39 cellular contexts compared by ENCODE assay signal in the genomic region with DNA sequence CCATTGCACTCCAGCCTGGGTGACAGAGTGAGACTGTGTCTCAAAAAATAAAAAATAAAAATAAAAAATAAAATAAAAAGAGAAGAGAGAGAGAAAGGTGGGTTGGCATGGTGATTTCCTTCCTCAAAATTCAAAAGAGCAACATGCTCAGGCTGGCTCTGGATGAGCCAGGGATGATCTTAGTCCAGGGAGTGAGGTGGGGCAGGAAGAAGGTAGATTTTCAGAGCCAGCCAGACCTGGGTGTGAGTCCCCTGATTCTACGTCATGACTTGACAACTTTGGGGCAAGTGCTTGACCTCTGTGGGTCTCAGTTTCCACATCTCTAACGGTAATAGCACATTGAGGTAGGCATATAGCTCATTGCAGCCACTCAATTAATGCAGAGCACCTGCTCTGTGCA.
"Had no signal": no experiment of that assay in that cellular context is flagged by ENCODE, and none has a peak within 500 bp of the region (broad histone marks: within the 10 kb centered on the region; RNA-seq: fewer than 3 reads in every experiment).

No MANE protein-coding gene starts in this region.

- H3K36me3 Mint-ChIP-seq: activated CD4-positive, alpha-beta memory T cell treated with anti-CD3 and anti-CD28 coated beads for 36 hours; activated naive CD4-positive, alpha-beta T cell treated with anti-CD3 and anti-CD28 coated beads, Interleukin-2, amount 50 U/mL, for 72 hours; activated naive CD8-positive, alpha-beta T cell treated with anti-CD3 and anti-CD28 coated beads for 36 hours had no signal

- H3K27ac ChIP-seq: adrenal gland, body of pancreas, brain microvascular endothelial cell, breast epithelium, cardiac muscle cell, VCaP had no signal

- FAIRE-seq: astrocyte, TTC549 had no signal

- H3K4me3 Mint-ChIP-seq: activated B cell treated with CpG ODN at 0.5 μM for 24 hours; activated CD4-positive, alpha-beta memory T cell treated with anti-CD3 and anti-CD28 coated beads for 36 hours; activated CD4-positive, alpha-beta T cell treated with anti-CD3 and anti-CD28 coated beads, Interleukin-2, amount 10 ng/mL, durations not matched to agents 24 days and 14 days; activated CD8-positive, alpha-beta T cell treated with anti-CD3 and anti-CD28 coated beads for 36 hours; activated naive CD4-positive, alpha-beta T cell treated with anti-CD3 and anti-CD28 coated beads for 36 hours; activated naive CD8-positive, alpha-beta T cell treated with anti-CD3 and anti-CD28 coated beads for 36 hours; activated T-cell treated with anti-CD3 and anti-CD28 coated beads, Interleukin-2, amount 50 U/mL, for 4 hours; activated T-cell treated with anti-CD3 and anti-CD28 coated beads, Interleukin-2, amount 50 U/mL, for 72 hours; activated T-helper 1 cell treated with anti-CD3 and anti-CD28 coated beads, Interleukin-12 subunit alpha, Interleukin-12 subunit beta, Interleukin-2, Interleukin-4 antibody, amounts not matched to agents 30 ng/mL and 10 ng/mL and 1 ng/mL, durations not matched to agents 14 hours and 24 hours and 36 hours; activated T-helper 17 cell treated with anti-CD3 and anti-CD28 coated beads, Interleukin-2, amount 50 U/mL, for 72 hours; T-helper 1 cell treated with Interleukin-12 subunit alpha and Interleukin-12 subunit beta and Interleukin-4 antibody, amounts not matched to agents 30 μg/mL and 1 μg/mL, for 36 hours; T-helper 2 cell treated with Interferon-gamma antibody and Interleukin-4, amounts not matched to agents 5 μg/mL and 100 μg/mL, for 36 hours had no signal

- H3K27me3 Mint-ChIP-seq: activated CD4-positive, alpha-beta memory T cell treated with anti-CD3 and anti-CD28 coated beads for 36 hours; activated CD4-positive, alpha-beta T cell treated with anti-CD3 and anti-CD28 coated beads, Interleukin-2, amount 10 ng/mL, durations not matched to agents 24 days and 14 days had no signal

- H3K36me3 ChIP-seq: adrenal gland, brain microvascular endothelial cell, breast epithelium, cardiac muscle cell had no signal

- H3K4me1 Mint-ChIP-seq: activated B cell treated with CpG ODN at 0.5 μM for 24 hours; activated CD4-positive, alpha-beta T cell treated with anti-CD3 and anti-CD28 coated beads, Interleukin-2, amount 10 ng/mL, durations not matched to agents 24 days and 14 days; activated naive CD8-positive, alpha-beta T cell treated with anti-CD3 and anti-CD28 coated beads for 36 hours; activated T-helper 17 cell treated with anti-CD3 and anti-CD28 coated beads, Interleukin-2, amount 50 U/mL, for 72 hours had no signal

- H3K4me3 ChIP-seq: adrenal gland, body of pancreas, breast epithelium, cardiac muscle cell had no signal

- H3K9me3 Mint-ChIP-seq: activated B cell treated with CpG ODN at 0.5 μM for 24 hours; activated CD4-positive, alpha-beta memory T cell treated with anti-CD3 and anti-CD28 coated beads for 36 hours; activated CD4-positive, alpha-beta T cell treated with anti-CD3 and anti-CD28 coated beads, Interleukin-2, amount 10 ng/mL, durations not matched to agents 24 days and 14 days; activated CD8-positive, alpha-beta T cell treated with anti-CD3 and anti-CD28 coated beads for 36 hours; activated naive CD4-positive, alpha-beta T cell treated with anti-CD3 and anti-CD28 coated beads for 36 hours; activated naive CD8-positive, alpha-beta T cell treated with anti-CD3 and anti-CD28 coated beads for 36 hours; activated T-cell treated with anti-CD3 and anti-CD28 coated beads, Interleukin-2, amount 50 U/mL, for 4 hours; activated T-helper 1 cell treated with anti-CD3 and anti-CD28 coated beads, Interleukin-12 subunit alpha, Interleukin-12 subunit beta, Interleukin-2, Interleukin-4 antibody, amounts not matched to agents 30 ng/mL and 10 ng/mL and 1 ng/mL, durations not matched to agents 14 hours and 24 hours and 36 hours; T-helper 2 cell treated with Interferon-gamma antibody and Interleukin-4, amounts not matched to agents 5 μg/mL and 100 μg/mL, for 36 hours had no signal

- H3K9me3 ChIP-seq: adrenal gland, body of pancreas, breast epithelium had no signal

- ATAC-seq: activated CD8-positive, alpha-beta T cell treated with anti-CD3 and anti-CD28 coated beads for 36 hours; activated naive CD4-positive, alpha-beta T cell treated with anti-CD3 and anti-CD28 coated beads, Interleukin-2, amount 50 U/mL, for 72 hours; activated T-cell treated with anti-CD3 and anti-CD28 coated beads, Interleukin-2, amount 50 U/mL, for 4 hours; activated T-cell treated with anti-CD3 and anti-CD28 coated beads, Interleukin-2, amount 50 U/mL, for 72 hours; activated T-helper 17 cell treated with anti-CD3 and anti-CD28 coated beads, Interleukin-2, amount 50 U/mL, for 72 hours; body of pancreas had no signal

- DNase-seq: activated B cell treated with CpG ODN at 0.5 μM for 24 hours; activated CD4-positive, alpha-beta memory T cell treated with anti-CD3 and anti-CD28 coated beads for 36 hours; activated CD4-positive, alpha-beta T cell treated with anti-CD3 and anti-CD28 coated beads for 4 hours; activated CD4-positive, alpha-beta T cell treated with anti-CD3 and anti-CD28 coated beads, Interleukin-2, amount 10 ng/mL, durations not matched to agents 24 days and 14 days; activated CD4-positive, alpha-beta T cell treated with anti-CD3 and anti-CD28 coated beads, Interleukin-2, amount 50 U/mL, for 1 hour; activated CD4-positive, alpha-beta T cell treated with anti-CD3 and anti-CD28 coated beads, Interleukin-2, amount 50 U/mL, for 4 hours; activated CD4-positive, CD25-positive, alpha-beta regulatory T cell treated with anti-CD3 and anti-CD28 coated beads, Interleukin-2, amount 50 U/mL, for 72 hours; activated CD8-positive, alpha-beta memory T cell treated with anti-CD3 and anti-CD28 coated beads, Interleukin-2, amount 50 U/mL, for 4 hours; activated CD8-positive, alpha-beta T cell treated with anti-CD3 and anti-CD28 coated beads for 36 hours; activated effector memory CD4-positive, alpha-beta T cell treated with anti-CD3 and anti-CD28 coated beads, Interleukin-2, amount 50 U/mL, for 16 hours; activated gamma-delta T cell treated with Interleukin-2 at 50 U/mL for 16 hours; activated naive CD4-positive, alpha-beta T cell; activated naive CD4-positive, alpha-beta T cell treated with anti-CD3 and anti-CD28 coated beads for 36 hours; activated naive CD4-positive, alpha-beta T cell treated with anti-CD3 and anti-CD28 coated beads, Interleukin-2, amount 50 U/mL, for 16 hours; activated naive CD8-positive, alpha-beta T cell treated with anti-CD3 and anti-CD28 coated beads for 36 hours; activated T-cell treated with anti-CD3 and anti-CD28 coated beads for 4 hours; activated T-cell treated with anti-CD3 and anti-CD28 coated beads, Interleukin-2, amount 50 U/mL, for 1 hour; activated T-cell treated with anti-CD3 and anti-CD28 coated beads, Interleukin-2, amount 50 U/mL, for 4 hours; activated T-cell treated with anti-CD3 and anti-CD28 coated beads, Interleukin-2, amount 50 U/mL, for 72 hours; adrenal gland; amniotic stem cell; aorta; body of pancreas; brain microvascular endothelial cell; caudate nucleus; SW 1271; T-helper 1 cell; T-helper 2 cell; T-helper 9 cell had no signal

- H3K27ac Mint-ChIP-seq: activated B cell treated with CpG ODN at 0.5 μM for 24 hours; activated CD4-positive, alpha-beta memory T cell treated with anti-CD3 and anti-CD28 coated beads for 36 hours; activated CD4-positive, alpha-beta T cell treated with anti-CD3 and anti-CD28 coated beads, Interleukin-2, amount 10 ng/mL, durations not matched to agents 24 days and 14 days; activated CD8-positive, alpha-beta T cell treated with anti-CD3 and anti-CD28 coated beads for 36 hours; activated naive CD4-positive, alpha-beta T cell treated with anti-CD3 and anti-CD28 coated beads for 36 hours; activated naive CD4-positive, alpha-beta T cell treated with anti-CD3 and anti-CD28 coated beads, Interleukin-2, amount 50 U/mL, for 72 hours; activated naive CD8-positive, alpha-beta T cell treated with anti-CD3 and anti-CD28 coated beads for 36 hours; activated T-cell treated with anti-CD3 and anti-CD28 coated beads, Interleukin-2, amount 50 U/mL, for 72 hours; activated T-helper 1 cell treated with anti-CD3 and anti-CD28 coated beads, Interleukin-12 subunit alpha, Interleukin-12 subunit beta, Interleukin-2, Interleukin-4 antibody, amounts not matched to agents 30 ng/mL and 10 ng/mL and 1 ng/mL, durations not matched to agents 14 hours and 24 hours and 36 hours; activated T-helper 17 cell treated with anti-CD3 and anti-CD28 coated beads, Interleukin-2, amount 50 U/mL, for 72 hours; T-helper 1 cell treated with Interleukin-12 subunit alpha and Interleukin-12 subunit beta and Interleukin-4 antibody, amounts not matched to agents 30 μg/mL and 1 μg/mL, for 36 hours; T-helper 2 cell treated with Interferon-gamma antibody and Interleukin-4, amounts not matched to agents 5 μg/mL and 100 μg/mL, for 36 hours had no signal

- H3K27me3 ChIP-seq: adrenal gland, body of pancreas, brain microvascular endothelial cell, breast epithelium, cardiac muscle cell had no signal

- H3K4me1 ChIP-seq: adrenal gland, body of pancreas, breast epithelium had no signal
